In the genomic region with DNA sequence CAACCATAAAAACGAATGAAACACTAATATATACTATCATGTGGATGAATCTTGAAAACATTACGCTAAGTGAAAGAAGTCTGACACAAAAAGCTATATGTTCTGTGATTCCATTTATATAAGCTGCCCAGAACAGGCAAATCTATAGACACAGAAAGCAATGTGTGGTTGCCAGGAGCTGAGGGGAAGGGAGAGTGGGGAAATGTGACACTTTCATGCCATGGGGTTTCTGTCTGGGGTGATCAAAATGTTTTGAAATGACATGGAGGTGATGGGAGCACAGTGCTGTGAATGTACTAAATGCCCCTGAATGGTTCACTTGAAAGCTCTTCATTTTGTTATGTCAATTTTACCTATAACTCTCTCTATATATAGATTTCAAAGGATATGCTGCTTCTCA, we compare ENCODE assay signal across 12 cellular contexts.
"Had no signal": no experiment of that assay in that cellular context is flagged by ENCODE, and none has a peak within 500 bp of the region (broad histone marks: within the 10 kb centered on the region; RNA-seq: fewer than 3 reads in every experiment).

No MANE protein-coding gene starts in this region.

- H3K27me3 ChIP-seq: breast epithelium, neutrophil, right atrium auricular region had no signal

- H3K4me2 ChIP-seq: smooth muscle cell had no signal

- H3K36me3 ChIP-seq: breast epithelium had no signal

- H3K27ac Mint-ChIP-seq: endodermal cell; immature natural killer cell; stimulated activated naive B cell treated with anti-CD40 and anti-IgM and Interleukin-4, amounts not matched to agents 10 μg/mL and 1 μg/mL and 100 μg/mL, for 72 hours had no signal

- H3K4me1 ChIP-seq: breast epithelium, lower lobe of right lung had no signal

- H3K9me3 Mint-ChIP-seq: endodermal cell; immature natural killer cell; stimulated activated naive B cell treated with anti-CD40 and anti-IgM and Interleukin-4, amounts not matched to agents 10 μg/mL and 1 μg/mL and 100 μg/mL, for 72 hours had no signal

- H3K9me3 ChIP-seq: breast epithelium, lower lobe of right lung, neutrophil, right atrium auricular region had no signal

- H3K4me3 Mint-ChIP-seq: endodermal cell; immature natural killer cell; stimulated activated naive B cell treated with anti-CD40 and anti-IgM and Interleukin-4, amounts not matched to agents 10 μg/mL and 1 μg/mL and 100 μg/mL, for 72 hours had no signal

- H3K27ac ChIP-seq: breast epithelium, lower lobe of right lung, neutrophil had no signal

- DNase-seq: activated naive CD4-positive, alpha-beta T cell treated with Interleukin-2 at 50 U/mL for 16 hours; anterior cingulate cortex; endodermal cell; immature natural killer cell; left cardiac atrium; lower lobe of right lung; midbrain; stimulated activated naive B cell treated with anti-CD40 and anti-IgM and Interleukin-4, amounts not matched to agents 10 μg/mL and 1 μg/mL and 100 μg/mL, for 72 hours had no signal

- H3K4me3 ChIP-seq: breast epithelium, lower lobe of right lung, right atrium auricular region, smooth muscle cell had no signal

- H3K27me3 Mint-ChIP-seq: stimulated activated naive B cell treated with anti-CD40 and anti-IgM and Interleukin-4, amounts not matched to agents 10 μg/mL and 1 μg/mL and 100 μg/mL, for 72 hours had no signal

- H3K4me1 Mint-ChIP-seq: stimulated activated naive B cell treated with anti-CD40 and anti-IgM and Interleukin-4, amounts not matched to agents 10 μg/mL and 1 μg/mL and 100 μg/mL, for 72 hours had no signal

- ATAC-seq: left cardiac atrium; lower lobe of right lung; stimulated activated naive B cell treated with anti-CD40 and anti-IgM and Interleukin-4, amounts not matched to agents 10 μg/mL and 1 μg/mL and 100 μg/mL, for 72 hours had no signal
